ENCODE assay signal across 16 cellular contexts in genomic region chr6:47788498-47788884, GRCh38. TPM values are rescaled to one million over a fixed set of nuclear protein-coding genes. Genes with fewer than 3 reads are reported as not detected.
DNase-seq lines count a peak whose midpoint lies in the region; ATAC-seq and TF ChIP-seq lines count a peak whose summit lies in the region.
"Had no signal": no experiment of that assay in that cellular context is flagged by ENCODE, and none has a peak within 500 bp of the region (broad histone marks: within the 10 kb centered on the region; RNA-seq: fewer than 3 reads in every experiment).

No MANE protein-coding gene starts in this region.

- no peak overlapping the region for H3K9ac ChIP-seq in subcutaneous abdominal adipose tissue (ENCODE audit: low read length in 5 of 5)
- H3K9ac ChIP-seq: BLaER1 treated with 17β-estradiol and CSF1 and Interleukin-3, amounts not matched to agents 10 nM and 100 nM had no signal

- no peaks in the 10 kb centered on the region for H3K36me3 Mint-ChIP-seq in glutamatergic neuron (ENCODE audit: unreplicated experiment)

- no peak overlapping the region for H3K27ac ChIP-seq in WERI-Rb-1
- no peak overlapping the region for H3K27ac ChIP-seq in subcutaneous abdominal adipose tissue (ENCODE audit: low read depth, low read length)
- H3K27ac ChIP-seq: BLaER1 treated with 17β-estradiol and CSF1 and Interleukin-3, amounts not matched to agents 10 nM and 100 nM had no signal

- H3K36me3 ChIP-seq in WERI-Rb-1 (no peaks in the 10 kb centered on the region), subcutaneous abdominal adipose tissue (ENCODE audit: control insufficient read depth in 5 of 5, insufficient read depth in 5 of 5, low read length in 5 of 5) (no peaks in the 10 kb centered on the region)
- H3K36me3 ChIP-seq: BLaER1 treated with 17β-estradiol and CSF1 and Interleukin-3, amounts not matched to agents 10 nM and 100 nM had no signal

- H3K27me3 Mint-ChIP-seq in glutamatergic neuron (ENCODE audit: unreplicated experiment), result peaks cover 2% of the 10 kb centered on the region

- TF ChIP-seq CTCF in WERI-Rb-1 (IDR thresholded peaks at IDR 0.05; ENCODE audit: low read depth, low read length) (no peak), glutamatergic neuron (IDR thresholded peaks at IDR 0.05; ENCODE audit: partially characterized antibody, unreplicated experiment) (no peak)

- no peaks in the 10 kb centered on the region for H3K9me3 Mint-ChIP-seq in glutamatergic neuron (ENCODE audit: unreplicated experiment)
- H3K9me3 Mint-ChIP-seq: activated CD4-positive, alpha-beta T cell treated with anti-CD3 and anti-CD28 coated beads, Interleukin-2, amount 10 ng/mL, durations not matched to agents 24 days and 14 days; HFFc6; nephron progenitor cell; T-helper 1 cell treated with Interleukin-12 subunit alpha and Interleukin-12 subunit beta and Interleukin-4 antibody, amounts not matched to agents 30 μg/mL and 1 μg/mL, for 36 hours had no signal

- no peaks in the 10 kb centered on the region for H3K4me1 Mint-ChIP-seq in glutamatergic neuron (ENCODE audit: low read depth, unreplicated experiment)

- DNase-seq in NCI-H82 (lab: John Stamatoyannopoulos, UW) (peak; percentile 22), NCI-H82 treated with DMSO at 0.1 percent for 48 hours (lab: John Stamatoyannopoulos, UW; ENCODE audit: unreplicated experiment) (no peak), WERI-Rb-1 (no peak), glutamatergic neuron (no peak), NCI-H526 (lab: John Stamatoyannopoulos, UW) (no peak), NCI-H345 treated with DMSO at 0.1 percent for 48 hours (lab: John Stamatoyannopoulos, UW; ENCODE audit: unreplicated experiment) (no peak)
- DNase-seq: NCI-H524 treated with DMSO at 0.1 percent for 48 hours had no signal

- peak overlapping the region; percentile 43; the same call in 1 of the 2 replicates for H3K4me3 ChIP-seq in WERI-Rb-1 (ENCODE audit: low read depth, low read length)
- peak overlapping the region in 3 of 5 donors; percentile 57 to 65 (median 61) for H3K4me3 ChIP-seq in subcutaneous abdominal adipose tissue (ENCODE audit: low read depth in 1 of 5, low read length in 5 of 5)
- H3K4me3 ChIP-seq: BLaER1 treated with 17β-estradiol and CSF1 and Interleukin-3, amounts not matched to agents 10 nM and 100 nM had no signal

- ATAC-seq in GM19395 (IDR thresholded peaks at IDR 0.05; ENCODE audit: unreplicated experiment), result no peak

- H3K27me3 ChIP-seq in WERI-Rb-1 (ENCODE audit: insufficient read depth, low read depth, severe bottlenecking), result no peaks in the 10 kb centered on the region
- no peaks in the 10 kb centered on the region for H3K27me3 ChIP-seq in subcutaneous abdominal adipose tissue (ENCODE audit: control insufficient read depth in 5 of 5, insufficient read depth in 4 of 5, low read length in 5 of 5)
- H3K27me3 ChIP-seq: BLaER1 treated with 17β-estradiol and CSF1 and Interleukin-3, amounts not matched to agents 10 nM and 100 nM had no signal

- H3K9me3 ChIP-seq in WERI-Rb-1 (ENCODE audit: severe bottlenecking) (no peaks in the 10 kb centered on the region), subcutaneous abdominal adipose tissue (ENCODE audit: control insufficient read depth in 5 of 5, low read length in 5 of 5) (no peaks in the 10 kb centered on the region)
- H3K9me3 ChIP-seq: BLaER1 treated with 17β-estradiol and CSF1 and Interleukin-3, amounts not matched to agents 10 nM and 100 nM had no signal

- H3K27ac Mint-ChIP-seq in glutamatergic neuron (ENCODE audit: unreplicated experiment), result no peak overlapping the region
- H3K27ac Mint-ChIP-seq: activated CD4-positive, alpha-beta T cell treated with anti-CD3 and anti-CD28 coated beads, Interleukin-2, amount 10 ng/mL, durations not matched to agents 24 days and 14 days; HFFc6; nephron progenitor cell; T-helper 1 cell treated with Interleukin-12 subunit alpha and Interleukin-12 subunit beta and Interleukin-4 antibody, amounts not matched to agents 30 μg/mL and 1 μg/mL, for 36 hours had no signal

- H3K4me3 Mint-ChIP-seq in glutamatergic neuron (ENCODE audit: unreplicated experiment), result peak overlapping the region; percentile 33
- H3K4me3 Mint-ChIP-seq: activated CD4-positive, alpha-beta T cell treated with anti-CD3 and anti-CD28 coated beads, Interleukin-2, amount 10 ng/mL, durations not matched to agents 24 days and 14 days; T-helper 1 cell treated with Interleukin-12 subunit alpha and Interleukin-12 subunit beta and Interleukin-4 antibody, amounts not matched to agents 30 μg/mL and 1 μg/mL, for 36 hours had no signal

- H3K4me1 ChIP-seq in subcutaneous abdominal adipose tissue (ENCODE audit: control insufficient read depth in 5 of 5, insufficient read depth in 5 of 5, low read length in 5 of 5), result peaks cover 0 to 9% (median 7%) of the 10 kb centered on the region in 5 donors

RNA-seq across cellular contexts. Expression of gene OPN5, which starts 6.7 kb away (rescaled TPM):
- not detected for total RNA-seq in glutamatergic neuron (ENCODE audit: unreplicated experiment)
- total RNA-seq: activated CD4-positive, alpha-beta T cell treated with anti-CD3 and anti-CD28 coated beads, Interleukin-2, amount 10 ng/mL, durations not matched to agents 24 days and 14 days; cardiac septum; HFFc6; left colon had no signal
